ENCODE assay signal across 8 cellular contexts in genomic region chr11:67266424-67267187, GRCh38. TPM values are rescaled to one million over a fixed set of nuclear protein-coding genes. Genes with fewer than 3 reads are reported as not detected.
A peak's percentile ranks its signal among the peaks of the same experiment; 100 is the strongest.
DNase-seq lines count a peak whose midpoint lies in the region; ATAC-seq, FAIRE-seq and TF ChIP-seq lines count a peak whose summit lies in the region.

Gene GRK2 (plus strand): TSS chr11:67266473. CDS start chr11:67266700, 227 bp downstream.

- peak within 1 kb of the TSS; percentile 81 for H3K9ac ChIP-seq in SK-N-SH

- CTCF ChIA-PET in SK-N-SH (lab: Yijun Ruan, JAX) = interaction anchor here (0.7 to 10.0 kb wide), 16 partner anchors 10 to 121 kb away, joined by 3 to 274 read pairs (median 3); partner anchors contain the start of genes ANKRD13D and POLD4

- H3K79me2 ChIP-seq in SK-N-SH (ENCODE audit: insufficient read depth) = peaks cover 48% of the 10 kb centered on the region

- peak within 1 kb of the TSS in 1 of 2 experiments; percentile 67; a peak in 2 of 4 replicates for H3K27ac ChIP-seq in SK-N-SH (ENCODE audit: low read depth in 2 of 2, low read length in 1 of 2)
- peak within 1 kb of the TSS; percentile 93 for H3K27ac ChIP-seq in lower lobe of right lung
- H3K27ac ChIP-seq in temporal lobe (ENCODE audit: low read depth, low read length) = peak within 1 kb of the TSS; percentile 82

- peak within 1 kb of the TSS; percentile 70; the same call in 1 of the 2 replicates for H2AFZ ChIP-seq in SK-N-SH (ENCODE audit: low read depth)

- H4K20me1 ChIP-seq in SK-N-SH (ENCODE audit: insufficient read depth) = peaks cover 16% of the 10 kb centered on the region

- TF ChIP-seq CTCF in SK-N-SH (IDR thresholded peaks at IDR 0.05) = no peak
- TF ChIP-seq CTCF in lower lobe of right lung (IDR thresholded peaks at IDR 0.05) = no peak

- peak within 1 kb of the TSS; percentile 93 for H3K4me2 ChIP-seq in SK-N-SH

- DNase-seq in activated CD4-positive, alpha-beta T cell treated with anti-CD3 and anti-CD28 coated beads, Interleukin-2, amount 10 ng/mL, durations not matched to agents 24 days and 14 days = peak; percentile 83
- DNase-seq in activated CD4-positive, alpha-beta T cell treated with anti-CD3 and anti-CD28 coated beads for 1 hour = no peak
- DNase-seq in HTR-8/SVneo (ENCODE audit: insufficient read length, low spot score) (peak; percentile 67), SK-N-SH (peak; percentile 88), dermis microvascular lymphatic vessel endothelial cell (ENCODE audit: low read depth in 2 of 2) (peak in 1 of 2 donors; percentile 54), lower lobe of right lung (peak; percentile 75)

- H3K4me1 Mint-ChIP-seq in activated CD4-positive, alpha-beta T cell treated with anti-CD3 and anti-CD28 coated beads, Interleukin-2, amount 10 ng/mL, durations not matched to agents 24 days and 14 days = peaks cover 67% of the 10 kb centered on the region

- no peak for FAIRE-seq in HTR-8/SVneo (lab: Jason Lieb, UNC)

- H3K27me3 ChIP-seq in SK-N-SH (ENCODE audit: insufficient read depth) (no peaks in the 10 kb centered on the region), lower lobe of right lung (ENCODE audit: low read depth) (no peaks in the 10 kb centered on the region)

- no peaks in the 10 kb centered on the region for H3K27me3 Mint-ChIP-seq in activated CD4-positive, alpha-beta T cell treated with anti-CD3 and anti-CD28 coated beads, Interleukin-2, amount 10 ng/mL, durations not matched to agents 24 days and 14 days

- TF ChIP-seq RAD21 in SK-N-SH (IDR thresholded peaks at IDR 0.05; ENCODE audit: low read length) = no peak

- no peak for TF ChIP-seq EP300 in SK-N-SH (IDR thresholded peaks at IDR 0.05; ENCODE audit: borderline replicate concordance in 1 of 2, low read depth in 1 of 2, low read length in 1 of 2)

- H3K4me3 ChIP-seq in SK-N-SH (ENCODE audit: low read depth in 2 of 2, low read length in 1 of 2) = peak within 1 kb of the TSS; percentile 87 to 90
- H3K4me3 ChIP-seq in lower lobe of right lung = peak within 1 kb of the TSS; percentile 90

- peaks cover 44% of the 10 kb centered on the region for H3K36me3 Mint-ChIP-seq in activated CD4-positive, alpha-beta T cell treated with anti-CD3 and anti-CD28 coated beads, Interleukin-2, amount 10 ng/mL, durations not matched to agents 24 days and 14 days (ENCODE audit: low read depth)

- H3K27ac Mint-ChIP-seq in activated CD4-positive, alpha-beta T cell treated with anti-CD3 and anti-CD28 coated beads, Interleukin-2, amount 10 ng/mL, durations not matched to agents 24 days and 14 days = peak within 1 kb of the TSS; percentile 94

- POLR2A ChIA-PET in SK-N-SH (lab: Yijun Ruan, JAX) = interaction anchor here (0.7 to 1.4 kb wide), 3 partner anchors 22 to 56 kb away, joined by 3 to 6 read pairs (median 3); partner anchors contain the start of gene ANKRD13D

- H3K4me1 ChIP-seq in SK-N-SH (ENCODE audit: control insufficient read depth in 1 of 2, insufficient read depth in 2 of 2, low read depth in 1 of 2, low read length in 1 of 2) (peaks cover 14 to 33% of the 10 kb centered on the region in 2 experiments; a peak in 2 of 4 replicates), lower lobe of right lung (peaks cover 68% of the 10 kb centered on the region)

- no peaks in the 10 kb centered on the region for H3K9me2 ChIP-seq in SK-N-SH

- H3K4me3 Mint-ChIP-seq in activated CD4-positive, alpha-beta T cell treated with anti-CD3 and anti-CD28 coated beads, Interleukin-2, amount 10 ng/mL, durations not matched to agents 24 days and 14 days = peak within 1 kb of the TSS; percentile 97

- intact Hi-C loops in activated CD4-positive, alpha-beta T cell treated with anti-CD3 and anti-CD28 coated beads, Interleukin-2, amount 10 ng/mL, durations not matched to agents 24 days and 14 days (cut with micrococcal nuclease) = loop anchor here (1.0 to 10.0 kb wide), 4 partner anchors 51 to 1612 kb away; partner anchors contain the start of genes AIP, PPP1CA and TBC1D10C
- intact Hi-C loops in lower lobe of right lung (cut with DNase I) = loop anchor here (10.0 kb wide), 1 partner anchor 48 kb away; no protein-coding TSS in a partner anchor

- 0% methylated on average over 4 of the region's 110 CpGs for WGBS in SK-N-SH (ENCODE audit: low lambda C conversion rate)

- H3F3A ChIP-seq in SK-N-SH (replicated peaks; ENCODE audit: insufficient read depth) = peaks cover 12% of the 10 kb centered on the region

- H3K36me3 ChIP-seq in SK-N-SH (replicated peaks in 1 of 2; ENCODE audit: control insufficient read depth in 1 of 2, insufficient read depth in 2 of 2, low read length in 1 of 2) (peaks cover 0 to 3% of the 10 kb centered on the region in 2 experiments), lower lobe of right lung (peaks cover 23% of the 10 kb centered on the region)

- peak in 1 of 2 donors; percentile 31 for ATAC-seq in lower lobe of right lung
- no peak for ATAC-seq in HG03457 (IDR thresholded peaks at IDR 0.05; ENCODE audit: unreplicated experiment)

- H3K9me3 Mint-ChIP-seq in activated CD4-positive, alpha-beta T cell treated with anti-CD3 and anti-CD28 coated beads, Interleukin-2, amount 10 ng/mL, durations not matched to agents 24 days and 14 days = no peaks in the 10 kb centered on the region

- H3K9me3 ChIP-seq in SK-N-SH (no peaks in the 10 kb centered on the region), lower lobe of right lung (no peaks in the 10 kb centered on the region)

TF ChIP-seq in SK-N-SH, 30 proteins besides CTCF, POLR2A, EP300 and RAD21:
- TF ChIP-seq MEF2A (IDR thresholded peaks at IDR 0.05; ENCODE audit: borderline replicate concordance, low read depth) (no peak), YY1 (IDR thresholded peaks at IDR 0.05; ENCODE audit: low read depth) (peak; percentile 73; the same call in 1 of the 2 replicates)

RNA-seq across cellular contexts. Expression of gene GRK2, which starts in this region (rescaled TPM):
- 244 and 248 TPM in 2 replicates for total RNA-seq in activated CD4-positive, alpha-beta T cell treated with anti-CD3 and anti-CD28 coated beads, Interleukin-2, amount 10 ng/mL, durations not matched to agents 24 days and 14 days
- polyA plus RNA-seq in SK-N-SH (2012; rRNA removed) = 44.6 and 48.5 TPM in 2 replicates
- polyA plus RNA-seq in SK-N-SH (2012; cell fraction: cytosol; rRNA removed) = 19.5 and 33.5 TPM in 2 replicates
- 106 and 118 TPM in 2 replicates for polyA plus RNA-seq in SK-N-SH (2012; cell fraction: nucleus; rRNA removed)
- total RNA-seq in dermis microvascular lymphatic vessel endothelial cell (25.9 and 37.7 TPM in 2 replicates), lower lobe of right lung (101 TPM), temporal lobe (49.2 TPM)
